9 cellular contexts compared by ENCODE assay signal in the genomic region with DNA sequence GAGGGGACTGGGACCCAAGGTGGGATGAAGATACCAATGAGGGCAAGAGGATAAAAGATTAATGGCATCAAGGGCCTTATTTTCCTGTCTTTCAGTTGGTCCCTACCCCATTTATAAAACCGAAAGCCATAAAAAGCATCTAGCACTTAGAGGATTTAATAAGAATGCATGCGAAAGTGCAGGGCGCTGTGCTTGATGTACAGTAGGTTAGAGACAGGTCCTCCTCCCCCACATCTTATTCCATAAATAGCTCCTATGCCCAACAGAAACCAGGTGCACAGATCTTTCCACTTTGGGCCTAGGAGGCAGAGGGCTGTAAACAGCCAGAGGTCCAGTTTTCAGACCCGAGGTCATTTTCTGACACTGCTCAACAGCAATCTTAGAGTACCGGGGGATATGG. TPM values are rescaled to one million over a fixed set of nuclear protein-coding genes. Genes with fewer than 3 reads are reported as not detected.
DNase-seq lines count a peak whose midpoint lies in the region; ATAC-seq lines count a peak whose summit lies in the region.
"Had no signal": no experiment of that assay in that cellular context is flagged by ENCODE, and none has a peak within 500 bp of the region (broad histone marks: within the 10 kb centered on the region; RNA-seq: fewer than 3 reads in every experiment).

No MANE protein-coding gene starts in this region.

- H3K9me3 ChIP-seq in mononuclear cell (ENCODE audit: low read depth, low read length) = no peaks in the 10 kb centered on the region
- no peaks in the 10 kb centered on the region for H3K9me3 ChIP-seq in aorta (ENCODE audit: control insufficient read depth, low read length)

- H3K4me1 ChIP-seq in mononuclear cell (ENCODE audit: insufficient read depth, low read length) = peaks cover 21% of the 10 kb centered on the region
- no peaks in the 10 kb centered on the region for H3K4me1 ChIP-seq in aorta (ENCODE audit: control insufficient read depth in 1 of 2, insufficient read depth in 2 of 2, low read length in 2 of 2)

- ATAC-seq in Right ventricle myocardium inferior (peak; percentile 8), aorta (ENCODE audit: low FRiP score) (no peak), GM19324 (IDR thresholded peaks at IDR 0.05; ENCODE audit: low FRiP score, unreplicated experiment) (no peak), GM18858 (IDR thresholded peaks at IDR 0.05; ENCODE audit: unreplicated experiment) (no peak)

- H3K27me3 ChIP-seq in mononuclear cell (ENCODE audit: insufficient read depth, low read length) (no peaks in the 10 kb centered on the region), aorta (ENCODE audit: control insufficient read depth in 1 of 2, insufficient read depth in 2 of 2, low read length in 1 of 2) (no peaks in the 10 kb centered on the region)

- H3K27ac ChIP-seq in aorta (ENCODE audit: low read depth in 1 of 2, low read length in 2 of 2) = no peak overlapping the region

- H3K4me3 ChIP-seq in mononuclear cell (ENCODE audit: low read length) = peak overlapping the region; percentile 68
- peak overlapping the region; percentile 65 to 72 for H3K4me3 ChIP-seq in aorta (ENCODE audit: low read length in 2 of 2)

- DNase-seq in Right ventricle myocardium inferior (ENCODE audit: missing footprints) (no peak), cardiac septum (ENCODE audit: low spot score) (no peak), cerebellar cortex (ENCODE audit: low spot score) (peak; percentile 68), aorta (no peak), NCI-H2196 (lab: John Stamatoyannopoulos, UW; ENCODE audit: unreplicated experiment) (no peak)

- H3K36me3 ChIP-seq in aorta (ENCODE audit: control insufficient read depth in 1 of 2, insufficient read depth in 2 of 2, low read length in 1 of 2) = peaks cover 0 to 3% of the 10 kb centered on the region in 2 donors

- intact Hi-C loops in Right ventricle myocardium inferior (cut with DNase I) (no loop called here), cardiac septum (cut with DNase I) (loop anchor here (5.0 kb wide), 2 partner anchors 124 to 264 kb away; a partner anchor contains a TSS), aorta (cut with DNase I) (loop anchor here (2.0 to 10.0 kb wide), 5 partner anchors 23 to 309 kb away; a partner anchor contains a TSS)

- 26 to 36% methylated on average over 5 of the region's 5 CpGs for WGBS in aorta, 2 donors

RNA-seq across cellular contexts. Expression of a gene that starts 1.2 kb away (rescaled TPM):
- 89.2 TPM for total RNA-seq in Right ventricle myocardium inferior
- 34.3 TPM for total RNA-seq in cardiac septum
- total RNA-seq in mononuclear cell = 9.2 TPM
- total RNA-seq in aorta = 10 to 100 TPM; 32.1 to 78.6 TPM
- polyA plus RNA-seq in aorta = 10 to 100 TPM in 1 of 2 donors, 1 to 10 TPM in 1; 7.6 to 37.5 TPM

RNA-seq across cellular contexts. Expression of a gene that starts 22.7 kb away (rescaled TPM):
- total RNA-seq in Right ventricle myocardium inferior (not detected), cardiac septum (not detected), mononuclear cell (not detected), aorta (not detected)
- polyA plus RNA-seq in aorta = not detected
- total RNA-seq: pulmonary artery endothelial cell had no signal

RNA-seq across cellular contexts. Expression of a gene that starts 22.9 kb away (rescaled TPM):
- total RNA-seq in Right ventricle myocardium inferior (157 TPM), cardiac septum (96.9 TPM), mononuclear cell (112 TPM), aorta (100 to 1,000 TPM in 1 of 2 donors, 10 to 100 TPM in 1; 95.6 to 105 TPM)
- 100 to 1,000 TPM; 167 to 284 TPM for polyA plus RNA-seq in aorta

RNA-seq across cellular contexts. Expression of a gene that starts 28.3 kb away (rescaled TPM):
- 30.4 TPM for total RNA-seq in Right ventricle myocardium inferior
- total RNA-seq in cardiac septum = 18.2 TPM
- total RNA-seq in mononuclear cell = 87.5 TPM
- total RNA-seq in aorta = 10 to 100 TPM; 40.5 to 46.0 TPM
- 10 to 100 TPM; 14.8 to 20.0 TPM for polyA plus RNA-seq in aorta
